Comparison of ENCODE assay signal across 1 cellular context in genomic region chr6:140083375-140083774, GRCh38.
TF ChIP-seq lines count a peak whose summit lies in the region.

No MANE protein-coding gene starts in this region.

TF ChIP-seq in IMR-90, 13 proteins besides CTCF, POLR2A, EP300 and RAD21 (continued from another document):
- TF ChIP-seq ELK1 (IDR thresholded peaks at IDR 0.05; ENCODE audit: borderline replicate concordance, low read depth, low read length) (no peak), FOS (IDR thresholded peaks at IDR 0.05; ENCODE audit: low read depth, low read length) (no peak), CEBPB (IDR thresholded peaks at IDR 0.05; ENCODE audit: low read depth, low read length) (no peak), RFX5 (IDR thresholded peaks at IDR 0.05; ENCODE audit: low read depth, low read length) (no peak), BHLHE40 (IDR thresholded peaks at IDR 0.05; ENCODE audit: low read depth, low read length) (no peak), MAFK (IDR thresholded peaks at IDR 0.05; ENCODE audit: low read depth, low read length) (no peak), SMC3 (IDR thresholded peaks at IDR 0.05; ENCODE audit: low read depth, low read length) (no peak), MXI1 (IDR thresholded peaks at IDR 0.05; ENCODE audit: borderline replicate concordance, low read depth, low read length) (no peak), CHD1 (IDR thresholded peaks at IDR 0.05; ENCODE audit: low read depth, low read length) (no peak), RCOR1 (IDR thresholded peaks at IDR 0.05; ENCODE audit: insufficient replicate concordance, low read length) (no peak), NFE2L2 (IDR thresholded peaks at IDR 0.05; ENCODE audit: low read depth, low read length) (no peak)
